ENCODE assay signal across 1 cellular context in the genomic region with DNA sequence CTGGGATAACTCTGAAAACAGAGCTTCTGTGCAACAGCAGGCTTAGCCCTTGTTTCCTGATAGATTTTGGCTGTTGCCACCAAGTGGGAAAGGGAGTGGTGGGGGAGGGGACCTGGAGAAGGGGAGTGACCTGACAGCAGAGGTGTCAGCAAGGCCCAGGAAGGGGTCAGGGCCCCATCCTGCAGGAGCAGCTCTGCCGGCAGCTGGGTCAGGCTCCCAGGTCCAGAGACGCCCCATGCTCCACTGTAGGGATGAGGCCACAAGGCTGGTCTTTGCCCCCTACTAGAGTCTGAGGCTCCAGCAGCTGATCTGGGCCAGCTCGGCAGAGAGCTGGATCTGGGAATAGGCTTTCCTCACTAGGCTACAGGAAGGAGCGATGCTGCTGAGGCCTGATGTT.
TF ChIP-seq lines count a peak whose summit lies in the region.

No MANE protein-coding gene starts in this region.

TF ChIP-seq in HepG2, 621 proteins besides CTCF, POLR2A, EP300 and RAD21 (continued from another document and continues in another):
- TF ChIP-seq, protein P1, sequence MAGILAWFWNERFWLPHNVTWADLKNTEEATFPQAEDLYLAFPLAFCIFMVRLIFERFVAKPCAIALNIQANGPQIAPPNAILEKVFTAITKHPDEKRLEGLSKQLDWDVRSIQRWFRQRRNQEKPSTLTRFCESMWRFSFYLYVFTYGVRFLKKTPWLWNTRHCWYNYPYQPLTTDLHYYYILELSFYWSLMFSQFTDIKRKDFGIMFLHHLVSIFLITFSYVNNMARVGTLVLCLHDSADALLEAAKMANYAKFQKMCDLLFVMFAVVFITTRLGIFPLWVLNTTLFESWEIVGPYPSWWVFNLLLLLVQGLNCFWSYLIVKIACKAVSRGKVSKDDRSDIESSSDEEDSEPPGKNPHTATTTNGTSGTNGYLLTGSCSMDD (CRISPR knock-in tag; IDR thresholded peaks at IDR 0.05), result no peak
- TF ChIP-seq LCORL (IDR thresholded peaks at IDR 0.05), result no peak
- TF ChIP-seq LCORL (CRISPR knock-in tag; IDR thresholded peaks at IDR 0.05), result no peak
- TF ChIP-seq, protein P2, sequence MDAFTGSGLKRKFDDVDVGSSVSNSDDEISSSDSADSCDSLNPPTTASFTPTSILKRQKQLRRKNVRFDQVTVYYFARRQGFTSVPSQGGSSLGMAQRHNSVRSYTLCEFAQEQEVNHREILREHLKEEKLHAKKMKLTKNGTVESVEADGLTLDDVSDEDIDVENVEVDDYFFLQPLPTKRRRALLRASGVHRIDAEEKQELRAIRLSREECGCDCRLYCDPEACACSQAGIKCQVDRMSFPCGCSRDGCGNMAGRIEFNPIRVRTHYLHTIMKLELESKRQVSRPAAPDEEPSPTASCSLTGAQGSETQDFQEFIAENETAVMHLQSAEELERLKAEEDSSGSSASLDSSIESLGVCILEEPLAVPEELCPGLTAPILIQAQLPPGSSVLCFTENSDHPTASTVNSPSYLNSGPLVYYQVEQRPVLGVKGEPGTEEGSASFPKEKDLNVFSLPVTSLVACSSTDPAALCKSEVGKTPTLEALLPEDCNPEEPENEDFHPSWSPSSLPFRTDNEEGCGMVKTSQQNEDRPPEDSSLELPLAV (CRISPR knock-in tag; conservative IDR thresholded peaks at IDR 0.05; ENCODE audit: low read depth), result no peak
- no peak for TF ChIP-seq ZNF383 (CRISPR knock-in tag; IDR thresholded peaks at IDR 0.05; ENCODE audit: borderline replicate concordance)
- TF ChIP-seq SMARCC2 (IDR thresholded peaks at IDR 0.05), result no peak
- TF ChIP-seq, protein P3, sequence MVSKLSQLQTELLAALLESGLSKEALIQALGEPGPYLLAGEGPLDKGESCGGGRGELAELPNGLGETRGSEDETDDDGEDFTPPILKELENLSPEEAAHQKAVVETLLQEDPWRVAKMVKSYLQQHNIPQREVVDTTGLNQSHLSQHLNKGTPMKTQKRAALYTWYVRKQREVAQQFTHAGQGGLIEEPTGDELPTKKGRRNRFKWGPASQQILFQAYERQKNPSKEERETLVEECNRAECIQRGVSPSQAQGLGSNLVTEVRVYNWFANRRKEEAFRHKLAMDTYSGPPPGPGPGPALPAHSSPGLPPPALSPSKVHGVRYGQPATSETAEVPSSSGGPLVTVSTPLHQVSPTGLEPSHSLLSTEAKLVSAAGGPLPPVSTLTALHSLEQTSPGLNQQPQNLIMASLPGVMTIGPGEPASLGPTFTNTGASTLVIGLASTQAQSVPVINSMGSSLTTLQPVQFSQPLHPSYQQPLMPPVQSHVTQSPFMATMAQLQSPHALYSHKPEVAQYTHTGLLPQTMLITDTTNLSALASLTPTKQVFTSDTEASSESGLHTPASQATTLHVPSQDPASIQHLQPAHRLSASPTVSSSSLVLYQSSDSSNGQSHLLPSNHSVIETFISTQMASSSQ (IDR thresholded peaks at IDR 0.05; ENCODE audit: low read depth), result no peak
- TF ChIP-seq, protein P3 (CRISPR knock-in tag; IDR thresholded peaks at IDR 0.05; ENCODE audit: borderline replicate concordance), result no peak
- TF ChIP-seq ZFP90 (CRISPR knock-in tag; IDR thresholded peaks at IDR 0.05; ENCODE audit: borderline replicate concordance), result no peak
- TF ChIP-seq, protein P4, sequence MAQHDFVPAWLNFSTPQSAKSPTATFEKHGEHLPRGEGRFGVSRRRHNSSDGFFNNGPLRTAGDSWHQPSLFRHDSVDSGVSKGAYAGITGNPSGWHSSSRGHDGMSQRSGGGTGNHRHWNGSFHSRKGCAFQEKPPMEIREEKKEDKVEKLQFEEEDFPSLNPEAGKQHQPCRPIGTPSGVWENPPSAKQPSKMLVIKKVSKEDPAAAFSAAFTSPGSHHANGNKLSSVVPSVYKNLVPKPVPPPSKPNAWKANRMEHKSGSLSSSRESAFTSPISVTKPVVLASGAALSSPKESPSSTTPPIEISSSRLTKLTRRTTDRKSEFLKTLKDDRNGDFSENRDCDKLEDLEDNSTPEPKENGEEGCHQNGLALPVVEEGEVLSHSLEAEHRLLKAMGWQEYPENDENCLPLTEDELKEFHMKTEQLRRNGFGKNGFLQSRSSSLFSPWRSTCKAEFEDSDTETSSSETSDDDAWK (CRISPR knock-in tag; IDR thresholded peaks at IDR 0.05), result no peak
- TF ChIP-seq SIX4 (CRISPR knock-in tag; IDR thresholded peaks at IDR 0.05), result no peak
- TF ChIP-seq ELF4 (CRISPR knock-in tag; IDR thresholded peaks at IDR 0.05; ENCODE audit: borderline replicate concordance), result no peak
- no peak for TF ChIP-seq PLRG1 (conservative IDR thresholded peaks at IDR 0.05)
- TF ChIP-seq, protein P5, sequence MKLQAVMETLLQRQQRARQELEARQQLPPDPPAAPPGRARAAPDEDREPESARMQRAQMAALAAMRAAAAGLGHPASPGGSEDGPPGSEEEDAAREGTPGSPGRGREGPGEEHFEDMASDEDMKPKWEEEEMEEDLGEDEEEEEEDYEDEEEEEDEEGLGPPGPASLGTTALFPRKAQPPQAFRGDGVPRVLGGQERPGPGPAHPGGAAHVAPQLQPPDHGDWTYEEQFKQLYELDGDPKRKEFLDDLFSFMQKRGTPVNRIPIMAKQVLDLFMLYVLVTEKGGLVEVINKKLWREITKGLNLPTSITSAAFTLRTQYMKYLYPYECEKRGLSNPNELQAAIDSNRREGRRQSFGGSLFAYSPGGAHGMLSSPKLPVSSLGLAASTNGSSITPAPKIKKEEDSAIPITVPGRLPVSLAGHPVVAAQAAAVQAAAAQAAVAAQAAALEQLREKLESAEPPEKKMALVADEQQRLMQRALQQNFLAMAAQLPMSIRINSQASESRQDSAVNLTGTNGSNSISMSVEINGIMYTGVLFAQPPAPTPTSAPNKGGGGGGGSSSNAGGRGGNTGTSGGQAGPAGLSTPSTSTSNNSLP (IDR thresholded peaks at IDR 0.05; ENCODE audit: low read depth, low read length), result no peak
- TF ChIP-seq, protein P6, sequence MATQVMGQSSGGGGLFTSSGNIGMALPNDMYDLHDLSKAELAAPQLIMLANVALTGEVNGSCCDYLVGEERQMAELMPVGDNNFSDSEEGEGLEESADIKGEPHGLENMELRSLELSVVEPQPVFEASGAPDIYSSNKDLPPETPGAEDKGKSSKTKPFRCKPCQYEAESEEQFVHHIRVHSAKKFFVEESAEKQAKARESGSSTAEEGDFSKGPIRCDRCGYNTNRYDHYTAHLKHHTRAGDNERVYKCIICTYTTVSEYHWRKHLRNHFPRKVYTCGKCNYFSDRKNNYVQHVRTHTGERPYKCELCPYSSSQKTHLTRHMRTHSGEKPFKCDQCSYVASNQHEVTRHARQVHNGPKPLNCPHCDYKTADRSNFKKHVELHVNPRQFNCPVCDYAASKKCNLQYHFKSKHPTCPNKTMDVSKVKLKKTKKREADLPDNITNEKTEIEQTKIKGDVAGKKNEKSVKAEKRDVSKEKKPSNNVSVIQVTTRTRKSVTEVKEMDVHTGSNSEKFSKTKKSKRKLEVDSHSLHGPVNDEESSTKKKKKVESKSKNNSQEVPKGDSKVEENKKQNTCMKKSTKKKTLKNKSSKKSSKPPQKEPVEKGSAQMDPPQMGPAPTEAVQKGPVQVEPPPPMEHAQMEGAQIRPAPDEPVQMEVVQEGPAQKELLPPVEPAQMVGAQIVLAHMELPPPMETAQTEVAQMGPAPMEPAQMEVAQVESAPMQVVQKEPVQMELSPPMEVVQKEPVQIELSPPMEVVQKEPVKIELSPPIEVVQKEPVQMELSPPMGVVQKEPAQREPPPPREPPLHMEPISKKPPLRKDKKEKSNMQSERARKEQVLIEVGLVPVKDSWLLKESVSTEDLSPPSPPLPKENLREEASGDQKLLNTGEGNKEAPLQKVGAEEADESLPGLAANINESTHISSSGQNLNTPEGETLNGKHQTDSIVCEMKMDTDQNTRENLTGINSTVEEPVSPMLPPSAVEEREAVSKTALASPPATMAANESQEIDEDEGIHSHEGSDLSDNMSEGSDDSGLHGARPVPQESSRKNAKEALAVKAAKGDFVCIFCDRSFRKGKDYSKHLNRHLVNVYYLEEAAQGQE (IDR thresholded peaks at IDR 0.05; ENCODE audit: borderline replicate concordance in 1 of 2, low read depth in 1 of 2, low read length in 2 of 2), result no peak
- TF ChIP-seq SAP130 (CRISPR knock-in tag; IDR thresholded peaks at IDR 0.05; ENCODE audit: low read depth), result 0 out of 2 replicates have a peak, but pooled peaks have one; percentile 32
- TF ChIP-seq, protein P7, sequence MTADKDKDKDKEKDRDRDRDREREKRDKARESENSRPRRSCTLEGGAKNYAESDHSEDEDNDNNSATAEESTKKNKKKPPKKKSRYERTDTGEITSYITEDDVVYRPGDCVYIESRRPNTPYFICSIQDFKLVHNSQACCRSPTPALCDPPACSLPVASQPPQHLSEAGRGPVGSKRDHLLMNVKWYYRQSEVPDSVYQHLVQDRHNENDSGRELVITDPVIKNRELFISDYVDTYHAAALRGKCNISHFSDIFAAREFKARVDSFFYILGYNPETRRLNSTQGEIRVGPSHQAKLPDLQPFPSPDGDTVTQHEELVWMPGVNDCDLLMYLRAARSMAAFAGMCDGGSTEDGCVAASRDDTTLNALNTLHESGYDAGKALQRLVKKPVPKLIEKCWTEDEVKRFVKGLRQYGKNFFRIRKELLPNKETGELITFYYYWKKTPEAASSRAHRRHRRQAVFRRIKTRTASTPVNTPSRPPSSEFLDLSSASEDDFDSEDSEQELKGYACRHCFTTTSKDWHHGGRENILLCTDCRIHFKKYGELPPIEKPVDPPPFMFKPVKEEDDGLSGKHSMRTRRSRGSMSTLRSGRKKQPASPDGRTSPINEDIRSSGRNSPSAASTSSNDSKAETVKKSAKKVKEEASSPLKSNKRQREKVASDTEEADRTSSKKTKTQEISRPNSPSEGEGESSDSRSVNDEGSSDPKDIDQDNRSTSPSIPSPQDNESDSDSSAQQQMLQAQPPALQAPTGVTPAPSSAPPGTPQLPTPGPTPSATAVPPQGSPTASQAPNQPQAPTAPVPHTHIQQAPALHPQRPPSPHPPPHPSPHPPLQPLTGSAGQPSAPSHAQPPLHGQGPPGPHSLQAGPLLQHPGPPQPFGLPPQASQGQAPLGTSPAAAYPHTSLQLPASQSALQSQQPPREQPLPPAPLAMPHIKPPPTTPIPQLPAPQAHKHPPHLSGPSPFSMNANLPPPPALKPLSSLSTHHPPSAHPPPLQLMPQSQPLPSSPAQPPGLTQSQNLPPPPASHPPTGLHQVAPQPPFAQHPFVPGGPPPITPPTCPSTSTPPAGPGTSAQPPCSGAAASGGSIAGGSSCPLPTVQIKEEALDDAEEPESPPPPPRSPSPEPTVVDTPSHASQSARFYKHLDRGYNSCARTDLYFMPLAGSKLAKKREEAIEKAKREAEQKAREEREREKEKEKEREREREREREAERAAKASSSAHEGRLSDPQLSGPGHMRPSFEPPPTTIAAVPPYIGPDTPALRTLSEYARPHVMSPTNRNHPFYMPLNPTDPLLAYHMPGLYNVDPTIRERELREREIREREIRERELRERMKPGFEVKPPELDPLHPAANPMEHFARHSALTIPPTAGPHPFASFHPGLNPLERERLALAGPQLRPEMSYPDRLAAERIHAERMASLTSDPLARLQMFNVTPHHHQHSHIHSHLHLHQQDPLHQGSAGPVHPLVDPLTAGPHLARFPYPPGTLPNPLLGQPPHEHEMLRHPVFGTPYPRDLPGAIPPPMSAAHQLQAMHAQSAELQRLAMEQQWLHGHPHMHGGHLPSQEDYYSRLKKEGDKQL (CRISPR knock-in tag; IDR thresholded peaks at IDR 0.05; ENCODE audit: low read depth), result no peak
- no peak for TF ChIP-seq PCBP2 (optimal IDR thresholded peaks at IDR 0.05; ENCODE audit: low read depth, low read length, poor library complexity, severe bottlenecking)
- no peak for TF ChIP-seq LRRFIP1 (CRISPR knock-in tag; conservative IDR thresholded peaks at IDR 0.05)
- TF ChIP-seq, protein P8, sequence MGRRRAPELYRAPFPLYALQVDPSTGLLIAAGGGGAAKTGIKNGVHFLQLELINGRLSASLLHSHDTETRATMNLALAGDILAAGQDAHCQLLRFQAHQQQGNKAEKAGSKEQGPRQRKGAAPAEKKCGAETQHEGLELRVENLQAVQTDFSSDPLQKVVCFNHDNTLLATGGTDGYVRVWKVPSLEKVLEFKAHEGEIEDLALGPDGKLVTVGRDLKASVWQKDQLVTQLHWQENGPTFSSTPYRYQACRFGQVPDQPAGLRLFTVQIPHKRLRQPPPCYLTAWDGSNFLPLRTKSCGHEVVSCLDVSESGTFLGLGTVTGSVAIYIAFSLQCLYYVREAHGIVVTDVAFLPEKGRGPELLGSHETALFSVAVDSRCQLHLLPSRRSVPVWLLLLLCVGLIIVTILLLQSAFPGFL (CRISPR knock-in tag; IDR thresholded peaks at IDR 0.05), result no peak
- TF ChIP-seq GFI1 (CRISPR knock-in tag; IDR thresholded peaks at IDR 0.05; ENCODE audit: borderline replicate concordance), result no peak
- no peak for TF ChIP-seq ZNF710 (CRISPR knock-in tag; IDR thresholded peaks at IDR 0.05; ENCODE audit: borderline replicate concordance)
- TF ChIP-seq HDAC6 (IDR thresholded peaks at IDR 0.05; ENCODE audit: low read depth, low read length), result no peak
